ENCODE assay signal across 30 cellular contexts in genomic region chr5:93236807-93237421, GRCh38.
DNase-seq lines count a peak whose midpoint lies in the region; ATAC-seq and TF ChIP-seq lines count a peak whose summit lies in the region.
"Had no signal": no experiment of that assay in that cellular context is flagged by ENCODE, and none has a peak within 500 bp of the region (broad histone marks: within the 10 kb centered on the region; RNA-seq: fewer than 3 reads in every experiment).

No MANE protein-coding gene starts in this region.

- H3K27me3 ChIP-seq in breast epithelium, result no peaks in the 10 kb centered on the region
- no peaks in the 10 kb centered on the region for H3K27me3 ChIP-seq in PC-3 (ENCODE audit: low read length)
- no peaks in the 10 kb centered on the region for H3K27me3 ChIP-seq in left lung
- H3K27me3 ChIP-seq: BLaER1, right atrium auricular region, spleen, thyroid gland had no signal

- peak overlapping the region; percentile 44 for H3K4me2 ChIP-seq in PC-3 (ENCODE audit: low read length)
- H3K4me2 ChIP-seq: BLaER1 had no signal

- no peak overlapping the region for H2AFZ ChIP-seq in PC-3 (ENCODE audit: low read length)

- H3K4me3 ChIP-seq in breast epithelium (no peak overlapping the region), PC-3 (ENCODE audit: low read length) (no peak overlapping the region), left lung (no peak overlapping the region)
- H3K4me3 ChIP-seq: BLaER1, right atrium auricular region, spleen, thyroid gland had no signal

- H3F3A ChIP-seq in PC-3 (ENCODE audit: low read length, unreplicated experiment), result peaks cover 6% of the 10 kb centered on the region

- peak overlapping the region; percentile 10; the same call in 1 of the 2 replicates for H3K9ac ChIP-seq in PC-3 (ENCODE audit: low read length)
- H3K9ac ChIP-seq: BLaER1 had no signal

- CTCF ChIA-PET in MCF 10A (lab: Yijun Ruan, JAX), result interaction anchor here (0.6 to 1.1 kb wide), 2 partner anchors 17 to 522 kb away, joined by 3 read pairs; no protein-coding TSS in a partner anchor
- CTCF ChIA-PET in PC-3 (lab: Charles Lee), result no interaction called here
- CTCF ChIA-PET in HEK293T (lab: Yijun Ruan, JAX), result no interaction called here

- no peaks in the 10 kb centered on the region for H3K27me3 Mint-ChIP-seq in MCF 10A (ENCODE audit: insufficient read depth, unreplicated experiment)
- no peaks in the 10 kb centered on the region for H3K27me3 Mint-ChIP-seq in stimulated activated memory B cell treated with anti-CD40 and anti-IgM and Interleukin-4, amounts not matched to agents 10 μg/mL and 1 μg/mL and 100 μg/mL, for 72 hours
- H3K27me3 Mint-ChIP-seq: activated CD4-positive, alpha-beta T cell treated with anti-CD3 and anti-CD28 coated beads for 36 hours; central memory CD8-positive, alpha-beta T cell; naive thymus-derived CD8-positive, alpha-beta T cell had no signal

- H3K36me3 ChIP-seq in breast epithelium, result no peaks in the 10 kb centered on the region
- no peaks in the 10 kb centered on the region for H3K36me3 ChIP-seq in PC-3 (ENCODE audit: low read depth, low read length)
- H3K36me3 ChIP-seq in left lung, result no peaks in the 10 kb centered on the region
- H3K36me3 ChIP-seq: BLaER1, right atrium auricular region, spleen, thyroid gland had no signal

- H3K9me3 ChIP-seq in breast epithelium (no peaks in the 10 kb centered on the region), PC-3 (ENCODE audit: low read length) (no peaks in the 10 kb centered on the region), left lung (no peaks in the 10 kb centered on the region)
- H3K9me3 ChIP-seq: BLaER1, right atrium auricular region, thyroid gland had no signal

- H3K27ac ChIP-seq in breast epithelium (no peak overlapping the region), PC-3 (ENCODE audit: low read length) (peak overlapping the region; percentile 73), epithelial cell of prostate (peak overlapping the region; percentile 9), left lung (no peak overlapping the region)
- H3K27ac ChIP-seq: 22Rv1, BLaER1, right atrium auricular region, spleen, thyroid gland had no signal

- TF ChIP-seq CTCF in MCF 10A (IDR thresholded peaks at IDR 0.05; ENCODE audit: unreplicated experiment) (no peak), breast epithelium (IDR thresholded peaks at IDR 0.05) (no peak), PC-3 (conservative IDR thresholded peaks at IDR 0.05; ENCODE audit: low read depth, low read length) (peak; percentile 35; the same call in 1 of the 2 replicates), left lung (IDR thresholded peaks at IDR 0.05) (no peak)

- no peaks in the 10 kb centered on the region for H3K4me1 ChIP-seq in breast epithelium
- peaks cover 45% of the 10 kb centered on the region for H3K4me1 ChIP-seq in PC-3 (ENCODE audit: insufficient read depth, low read length)
- no peaks in the 10 kb centered on the region for H3K4me1 ChIP-seq in left lung
- H3K4me1 ChIP-seq: right atrium auricular region, spleen, thyroid gland had no signal

- H3K4me3 Mint-ChIP-seq in MCF 10A (ENCODE audit: unreplicated experiment), result no peak overlapping the region
- H3K4me3 Mint-ChIP-seq in stimulated activated memory B cell treated with anti-CD40 and anti-IgM and Interleukin-4, amounts not matched to agents 10 μg/mL and 1 μg/mL and 100 μg/mL, for 72 hours, result no peak overlapping the region
- H3K4me3 Mint-ChIP-seq: activated CD4-positive, alpha-beta T cell treated with anti-CD3 and anti-CD28 coated beads for 36 hours; activated T-cell treated with anti-CD3 and anti-CD28 coated beads, Interleukin-2, amount 50 U/mL, for 4 hours; central memory CD8-positive, alpha-beta T cell; mesothelial cell of epicardium; naive thymus-derived CD8-positive, alpha-beta T cell had no signal

- no peaks in the 10 kb centered on the region for H4K20me1 ChIP-seq in PC-3 (ENCODE audit: low read length)
- H4K20me1 ChIP-seq: BLaER1 had no signal

- H3K27ac Mint-ChIP-seq in MCF 10A (ENCODE audit: low read depth, unreplicated experiment), result no peak overlapping the region
- H3K27ac Mint-ChIP-seq in stimulated activated memory B cell treated with anti-CD40 and anti-IgM and Interleukin-4, amounts not matched to agents 10 μg/mL and 1 μg/mL and 100 μg/mL, for 72 hours, result no peak overlapping the region
- H3K27ac Mint-ChIP-seq: activated CD4-positive, alpha-beta T cell treated with anti-CD3 and anti-CD28 coated beads for 36 hours; mesothelial cell of epicardium; naive thymus-derived CD8-positive, alpha-beta T cell had no signal

- H3K36me3 Mint-ChIP-seq in MCF 10A (ENCODE audit: insufficient read depth, unreplicated experiment), result peaks cover 7% of the 10 kb centered on the region
- H3K36me3 Mint-ChIP-seq in stimulated activated memory B cell treated with anti-CD40 and anti-IgM and Interleukin-4, amounts not matched to agents 10 μg/mL and 1 μg/mL and 100 μg/mL, for 72 hours, result no peaks in the 10 kb centered on the region
- H3K36me3 Mint-ChIP-seq: naive thymus-derived CD8-positive, alpha-beta T cell had no signal

- no peaks in the 10 kb centered on the region for H3K9me2 ChIP-seq in PC-3 (replicated peaks; ENCODE audit: low read length)

- POLR2A ChIA-PET in MCF 10A (lab: Yijun Ruan, JAX), result interaction anchor here (0.6 kb wide), 1 partner anchor 1439 kb away, joined by 3 read pairs; no protein-coding TSS in a partner anchor
- POLR2A ChIA-PET in PC-3 (lab: Charles Lee; ENCODE audit: unreplicated experiment), result interaction anchor here (0.7 to 0.9 kb wide), 2 partner anchors 45 to 343 kb away, joined by 3 to 8 read pairs; no protein-coding TSS in a partner anchor
- POLR2A ChIA-PET in HEK293T (lab: Yijun Ruan, JAX), result no interaction called here

- DNase-seq in MCF 10A (ENCODE audit: unreplicated experiment), result peak; percentile 56
- no peak for DNase-seq in breast epithelium (ENCODE audit: low spot score in 2 of 2)
- peak; percentile 90 for DNase-seq in PC-3
- peak; percentile 12 for DNase-seq in epithelial cell of prostate (ENCODE audit: low read depth, low spot score)
- DNase-seq in SIG-M5 treated with dmso at 0.1 percent for 504 hours (lab: John Stamatoyannopoulos, UW; ENCODE audit: unreplicated experiment), result no peak
- no peak for DNase-seq in HEK293T (ENCODE audit: extremely low spot score)
- no peak for DNase-seq in left lung
- DNase-seq: activated CD4-positive, alpha-beta T cell treated with anti-CD3 and anti-CD28 coated beads for 36 hours; activated CD8-positive, alpha-beta memory T cell treated with anti-CD3 and anti-CD28 coated beads for 24 hours; activated naive CD4-positive, alpha-beta T cell treated with anti-CD3 and anti-CD28 coated beads, Interleukin-2, amount 50 U/mL, for 16 hours; activated T-cell treated with anti-CD3 and anti-CD28 coated beads, Interleukin-2, amount 50 U/mL, for 4 hours; aorta; effector CD4-positive, alpha-beta T cell; left cardiac atrium; naive thymus-derived CD8-positive, alpha-beta T cell; NCI-H1092 treated with DMSO at 0.1 percent for 48 hours; NCI-H2081; NCI-H82; SHP77 treated with DMSO at 0.1 percent for 48 hours; spleen; stimulated activated CD4-positive, alpha-beta T cell treated with anti-CD3 and anti-CD28 coated beads, Interleukin-4, amount 100 ng/mL, for 24 hours; stimulated activated naive CD8-positive, alpha-beta T cell treated with anti-CD3 and anti-CD28 coated beads, Interleukin-15, Interleukin-2, amounts not matched to agents 100 U/mL and 50 U/mL, for 24 hours; thyroid gland had no signal

- BruUV-seq in MCF 10A (replicated peaks; lab: Mats Ljungman, UMichigan) (no TSS peak), PC-3 (replicated peaks; lab: Mats Ljungman, UMichigan) (no TSS peak)

- H3K4me1 Mint-ChIP-seq in MCF 10A (ENCODE audit: insufficient read depth, unreplicated experiment), result peaks cover 7% of the 10 kb centered on the region
- no peaks in the 10 kb centered on the region for H3K4me1 Mint-ChIP-seq in stimulated activated memory B cell treated with anti-CD40 and anti-IgM and Interleukin-4, amounts not matched to agents 10 μg/mL and 1 μg/mL and 100 μg/mL, for 72 hours
- H3K4me1 Mint-ChIP-seq: activated CD4-positive, alpha-beta T cell treated with anti-CD3 and anti-CD28 coated beads for 36 hours; central memory CD8-positive, alpha-beta T cell; mesothelial cell of epicardium; naive thymus-derived CD8-positive, alpha-beta T cell had no signal

- H3K9me3 Mint-ChIP-seq in MCF 10A (ENCODE audit: unreplicated experiment), result no peaks in the 10 kb centered on the region
- H3K9me3 Mint-ChIP-seq in stimulated activated memory B cell treated with anti-CD40 and anti-IgM and Interleukin-4, amounts not matched to agents 10 μg/mL and 1 μg/mL and 100 μg/mL, for 72 hours, result peaks cover 12% of the 10 kb centered on the region

- peak; percentile 90 for ATAC-seq in PC-3
- no peak for ATAC-seq in stimulated activated memory B cell treated with anti-CD40 and anti-IgM and Interleukin-4, amounts not matched to agents 10 μg/mL and 1 μg/mL and 100 μg/mL, for 72 hours
- ATAC-seq in left lung, result no peak
- ATAC-seq: activated CD4-positive, alpha-beta T cell treated with anti-CD3 and anti-CD28 coated beads for 36 hours; activated T-cell treated with anti-CD3 and anti-CD28 coated beads, Interleukin-2, amount 50 U/mL, for 4 hours; esophagus mucosa; left cardiac atrium; naive thymus-derived CD8-positive, alpha-beta T cell; stimulated activated naive CD8-positive, alpha-beta T cell treated with anti-CD3 and anti-CD28 coated beads, Interleukin-15, Interleukin-2, amounts not matched to agents 100 U/mL and 50 U/mL, for 24 hours had no signal

- H3K79me2 ChIP-seq in PC-3 (ENCODE audit: low read length), result no peaks in the 10 kb centered on the region

- no peak for TF ChIP-seq POLR2A in breast epithelium (IDR thresholded peaks at IDR 0.05)

- intact Hi-C loops in MCF 10A (cut with micrococcal nuclease) (no loop called here), breast epithelium (cut with DNase I; ENCODE audit: low total_unique reads) (no loop called here), PC-3 (cut with micrococcal nuclease) (loop anchor here (2.0 to 5.0 kb wide), 6 partner anchors 14 to 345 kb away; partner anchors contain the start of genes NR2F1 and NR2F1-AS1), left lung (cut with DNase I) (no loop called here)

TF ChIP-seq in HEK293T, 16 proteins besides CTCF, POLR2A, EP300 and RAD21 (continues in another document):
- TF ChIP-seq FOXK2 (IDR thresholded peaks at IDR 0.05) (no peak), FOXA1 (IDR thresholded peaks at IDR 0.05) (no peak), CTBP1 (IDR thresholded peaks at IDR 0.05; ENCODE audit: borderline replicate concordance) (no peak), LEF1 (IDR thresholded peaks at IDR 0.05; ENCODE audit: borderline replicate concordance) (no peak), SP1 (IDR thresholded peaks at IDR 0.05) (no peak), ELF4 (IDR thresholded peaks at IDR 0.05) (no peak), SUZ12 (IDR thresholded peaks at IDR 0.05) (no peak), L3MBTL2 (conservative IDR thresholded peaks at IDR 0.05) (no peak), FOXM1 (IDR thresholded peaks at IDR 0.05; ENCODE audit: borderline replicate concordance) (no peak), NFRKB (IDR thresholded peaks at IDR 0.05) (no peak), ZNF384 (IDR thresholded peaks at IDR 0.05) (no peak), ARNT (IDR thresholded peaks at IDR 0.05) (no peak), TARDBP (IDR thresholded peaks at IDR 0.05) (no peak), HDGF (IDR thresholded peaks at IDR 0.05; ENCODE audit: borderline replicate concordance) (no peak)

Comparison
In these comparisons a context has a peak if more than half of its experiments do, and no peak if none do; other contexts are left out.
1. DNase-seq: peak in MCF 10A (single experiment), PC-3 (single experiment) and epithelial cell of prostate (single experiment); none in breast epithelium (0 of 2), SIG-M5 treated with dmso at 0.1 percent for 504 hours (single experiment), HEK293T (single experiment) and left lung (0 of 2).
2. H3K27ac ChIP-seq: peak in PC-3 (single experiment) and epithelial cell of prostate (single experiment); none in breast epithelium (0 of 2) and left lung (0 of 2).